Comparison of ENCODE assay signal across 1 cellular context in the genomic region with DNA sequence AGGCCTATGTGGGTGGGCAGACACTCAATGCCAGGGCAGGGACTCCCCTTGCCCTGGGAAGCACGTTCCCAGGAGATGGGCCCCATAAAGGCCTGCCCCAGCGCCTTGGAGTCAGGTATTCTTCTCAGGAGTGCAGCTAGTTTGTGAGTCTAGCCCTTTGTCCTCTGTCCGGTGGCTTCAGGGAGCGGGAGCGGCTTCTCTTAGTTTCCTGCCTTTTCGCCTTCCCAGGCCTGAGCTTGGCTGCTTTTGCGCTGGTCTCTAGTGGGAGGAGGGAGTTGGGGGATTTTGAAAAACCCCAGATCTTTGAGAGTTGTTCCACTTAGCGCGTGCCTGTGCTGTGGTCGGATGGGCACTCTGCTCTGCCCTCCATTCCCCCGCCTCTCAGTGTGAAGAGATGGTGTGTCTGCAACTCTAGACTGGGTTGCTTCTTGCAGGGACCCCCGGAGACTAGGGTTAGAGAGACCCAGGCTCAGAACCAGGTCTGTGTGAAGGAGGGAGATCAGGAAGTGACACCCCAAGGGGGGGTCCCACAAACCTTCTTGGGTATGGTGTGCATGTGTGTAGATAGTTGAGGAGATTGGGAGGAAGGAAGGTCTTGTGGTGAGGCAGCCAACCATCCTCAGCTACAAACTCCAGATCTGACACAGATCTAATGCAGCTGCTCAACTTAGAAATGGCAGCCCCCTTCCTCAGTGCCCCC.
TF ChIP-seq lines count a peak whose summit lies in the region.

No MANE protein-coding gene starts in this region.

TF ChIP-seq in GM12878, 131 proteins besides CTCF, POLR2A, EP300 and RAD21 (continued from another document):
- TF ChIP-seq, protein P1, sequence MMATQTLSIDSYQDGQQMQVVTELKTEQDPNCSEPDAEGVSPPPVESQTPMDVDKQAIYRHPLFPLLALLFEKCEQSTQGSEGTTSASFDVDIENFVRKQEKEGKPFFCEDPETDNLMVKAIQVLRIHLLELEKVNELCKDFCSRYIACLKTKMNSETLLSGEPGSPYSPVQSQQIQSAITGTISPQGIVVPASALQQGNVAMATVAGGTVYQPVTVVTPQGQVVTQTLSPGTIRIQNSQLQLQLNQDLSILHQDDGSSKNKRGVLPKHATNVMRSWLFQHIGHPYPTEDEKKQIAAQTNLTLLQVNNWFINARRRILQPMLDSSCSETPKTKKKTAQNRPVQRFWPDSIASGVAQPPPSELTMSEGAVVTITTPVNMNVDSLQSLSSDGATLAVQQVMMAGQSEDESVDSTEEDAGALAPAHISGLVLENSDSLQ (IDR thresholded peaks at IDR 0.05) = peak; percentile 13; the same call in 1 of the 2 replicates
- TF ChIP-seq RUNX3 (IDR thresholded peaks at IDR 0.05; ENCODE audit: low read length) (peak; percentile 70), PML (IDR thresholded peaks at IDR 0.05; ENCODE audit: low read length) (no peak), ZZZ3 (IDR thresholded peaks at IDR 0.05; ENCODE audit: control insufficient read depth, insufficient read length, low read depth) (no peak), SIN3A (IDR thresholded peaks at IDR 0.05; ENCODE audit: low read depth, low read length) (0 out of 2 replicates have a peak, but pooled peaks have one; percentile 19), TBL1XR1 (IDR thresholded peaks at IDR 0.05; ENCODE audit: low read depth, low read length) (peak; percentile 12; the same call in 1 of the 2 replicates), TCF12 (IDR thresholded peaks at IDR 0.05; ENCODE audit: low read depth, low read length) (peak; percentile 73; the same call in 1 of the 2 replicates), BHLHE40 (IDR thresholded peaks at IDR 0.05; ENCODE audit: borderline replicate concordance in 1 of 2, low read depth in 2 of 2, low read length in 1 of 2) (peak; percentile 55 to 64; a peak in 2 of 4 replicates), HDAC2 (IDR thresholded peaks at IDR 0.05) (no peak), SPI1 (IDR thresholded peaks at IDR 0.05; ENCODE audit: borderline replicate concordance, insufficient read depth, low read depth, low read length) (0 out of 2 replicates have a peak, but pooled peaks have one; percentile 13)
- TF ChIP-seq, protein P2, sequence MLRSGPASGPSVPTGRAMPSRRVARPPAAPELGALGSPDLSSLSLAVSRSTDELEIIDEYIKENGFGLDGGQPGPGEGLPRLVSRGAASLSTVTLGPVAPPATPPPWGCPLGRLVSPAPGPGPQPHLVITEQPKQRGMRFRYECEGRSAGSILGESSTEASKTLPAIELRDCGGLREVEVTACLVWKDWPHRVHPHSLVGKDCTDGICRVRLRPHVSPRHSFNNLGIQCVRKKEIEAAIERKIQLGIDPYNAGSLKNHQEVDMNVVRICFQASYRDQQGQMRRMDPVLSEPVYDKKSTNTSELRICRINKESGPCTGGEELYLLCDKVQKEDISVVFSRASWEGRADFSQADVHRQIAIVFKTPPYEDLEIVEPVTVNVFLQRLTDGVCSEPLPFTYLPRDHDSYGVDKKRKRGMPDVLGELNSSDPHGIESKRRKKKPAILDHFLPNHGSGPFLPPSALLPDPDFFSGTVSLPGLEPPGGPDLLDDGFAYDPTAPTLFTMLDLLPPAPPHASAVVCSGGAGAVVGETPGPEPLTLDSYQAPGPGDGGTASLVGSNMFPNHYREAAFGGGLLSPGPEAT (IDR thresholded peaks at IDR 0.05; ENCODE audit: low read depth) = 0 out of 2 replicates have a peak, but pooled peaks have one; percentile 20
- TF ChIP-seq, protein P3, sequence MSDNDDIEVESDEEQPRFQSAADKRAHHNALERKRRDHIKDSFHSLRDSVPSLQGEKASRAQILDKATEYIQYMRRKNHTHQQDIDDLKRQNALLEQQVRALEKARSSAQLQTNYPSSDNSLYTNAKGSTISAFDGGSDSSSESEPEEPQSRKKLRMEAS (IDR thresholded peaks at IDR 0.05; ENCODE audit: low read depth, low read length) = peak; percentile 59
- TF ChIP-seq, protein P4, sequence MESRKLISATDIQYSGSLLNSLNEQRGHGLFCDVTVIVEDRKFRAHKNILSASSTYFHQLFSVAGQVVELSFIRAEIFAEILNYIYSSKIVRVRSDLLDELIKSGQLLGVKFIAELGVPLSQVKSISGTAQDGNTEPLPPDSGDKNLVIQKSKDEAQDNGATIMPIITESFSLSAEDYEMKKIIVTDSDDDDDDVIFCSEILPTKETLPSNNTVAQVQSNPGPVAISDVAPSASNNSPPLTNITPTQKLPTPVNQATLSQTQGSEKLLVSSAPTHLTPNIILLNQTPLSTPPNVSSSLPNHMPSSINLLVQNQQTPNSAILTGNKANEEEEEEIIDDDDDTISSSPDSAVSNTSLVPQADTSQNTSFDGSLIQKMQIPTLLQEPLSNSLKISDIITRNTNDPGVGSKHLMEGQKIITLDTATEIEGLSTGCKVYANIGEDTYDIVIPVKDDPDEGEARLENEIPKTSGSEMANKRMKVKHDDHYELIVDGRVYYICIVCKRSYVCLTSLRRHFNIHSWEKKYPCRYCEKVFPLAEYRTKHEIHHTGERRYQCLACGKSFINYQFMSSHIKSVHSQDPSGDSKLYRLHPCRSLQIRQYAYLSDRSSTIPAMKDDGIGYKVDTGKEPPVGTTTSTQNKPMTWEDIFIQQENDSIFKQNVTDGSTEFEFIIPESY (IDR thresholded peaks at IDR 0.05) = no peak
